ENCODE assay signal across 1 cellular context in genomic region chr22:46758867-46759290, GRCh38.
A peak's percentile ranks its signal among the peaks of the same experiment; 100 is the strongest.
TF ChIP-seq lines count a peak whose summit lies in the region.

No MANE protein-coding gene starts in this region.

TF ChIP-seq in HepG2, 621 proteins besides CTCF, POLR2A, EP300 and RAD21 (continued from another document and continues in another):
- TF ChIP-seq PRDM10 (CRISPR knock-in tag; IDR thresholded peaks at IDR 0.05; ENCODE audit: low read depth) (peak; percentile 38; the same call in 1 of the 2 replicates), CCDC6 (CRISPR knock-in tag; IDR thresholded peaks at IDR 0.05) (no peak), ZNF138 (CRISPR knock-in tag; IDR thresholded peaks at IDR 0.05; ENCODE audit: low read depth) (no peak), DNMT1 (CRISPR knock-in tag; IDR thresholded peaks at IDR 0.05) (no peak), ARID5B (CRISPR knock-in tag; IDR thresholded peaks at IDR 0.05) (peak; percentile 74), ONECUT2 (CRISPR knock-in tag; IDR thresholded peaks at IDR 0.05) (no peak), ASH2L (IDR thresholded peaks at IDR 0.05; ENCODE audit: insufficient read length, low read depth, low read length) (peak; percentile 71), ARID2 (CRISPR knock-in tag; IDR thresholded peaks at IDR 0.05; ENCODE audit: borderline replicate concordance) (no peak), CBX5 (CRISPR knock-in tag; IDR thresholded peaks at IDR 0.05; ENCODE audit: borderline replicate concordance) (no peak; the same call in 1 of the 2 replicates), ZFP36 (IDR thresholded peaks at IDR 0.05; ENCODE audit: borderline replicate concordance, low read depth, low read length, partially characterized antibody) (no peak), YEATS2 (CRISPR knock-in tag; IDR thresholded peaks at IDR 0.05; ENCODE audit: borderline replicate concordance) (peak; percentile 39; the same call in 1 of the 2 replicates), ZNF772 (CRISPR knock-in tag; IDR thresholded peaks at IDR 0.05) (no peak), FOXA3 (CRISPR knock-in tag; IDR thresholded peaks at IDR 0.05) (peak; percentile 23; the same call in 1 of the 2 replicates), GMEB2 (CRISPR knock-in tag; IDR thresholded peaks at IDR 0.05; ENCODE audit: low read depth) (no peak), ARID3A (IDR thresholded peaks at IDR 0.05; ENCODE audit: low read depth, low read length) (peak; percentile 53; the same call in 1 of the 2 replicates), ZNF891 (CRISPR knock-in tag; IDR thresholded peaks at IDR 0.05) (no peak), ZBTB33 (CRISPR knock-in tag; IDR thresholded peaks at IDR 0.05) (no peak), HDAC2 (CRISPR knock-in tag; IDR thresholded peaks at IDR 0.05) (peak; percentile 69; the same call in 1 of the 2 replicates), ZNF780A (CRISPR knock-in tag; IDR thresholded peaks at IDR 0.05) (no peak), NR0B2 (CRISPR knock-in tag; IDR thresholded peaks at IDR 0.05) (no peak), KLF16 (CRISPR knock-in tag; IDR thresholded peaks at IDR 0.05) (peak in 1 of 2 experiments; percentile 45; a peak in 1 of 4 replicates), ZNF766 (CRISPR knock-in tag; IDR thresholded peaks at IDR 0.05; ENCODE audit: borderline replicate concordance) (peak; percentile 40; the same call in 1 of the 2 replicates), AGO2 (optimal IDR thresholded peaks at IDR 0.05; ENCODE audit: low read depth, low read length) (no peak), ZHX2 (IDR thresholded peaks at IDR 0.05; ENCODE audit: low read depth) (no peak), ZHX2 (CRISPR knock-in tag; IDR thresholded peaks at IDR 0.05; ENCODE audit: borderline replicate concordance) (no peak), TEAD2 (CRISPR knock-in tag; IDR thresholded peaks at IDR 0.05) (no peak), ZNF747 (CRISPR knock-in tag; IDR thresholded peaks at IDR 0.05; ENCODE audit: borderline replicate concordance) (no peak), PLSCR1 (CRISPR knock-in tag; IDR thresholded peaks at IDR 0.05; ENCODE audit: borderline replicate concordance) (no peak), MEIS2 (CRISPR knock-in tag; IDR thresholded peaks at IDR 0.05) (0 out of 2 replicates have a peak, but pooled peaks have one; percentile 39), ZNF577 (CRISPR knock-in tag; IDR thresholded peaks at IDR 0.05; ENCODE audit: borderline replicate concordance, low read depth) (no peak), LCORL (IDR thresholded peaks at IDR 0.05) (no peak), LCORL (CRISPR knock-in tag; IDR thresholded peaks at IDR 0.05) (0 out of 2 replicates have a peak, but pooled peaks have one; percentile 22)
